8 cellular contexts compared by ENCODE assay signal in the genomic region with DNA sequence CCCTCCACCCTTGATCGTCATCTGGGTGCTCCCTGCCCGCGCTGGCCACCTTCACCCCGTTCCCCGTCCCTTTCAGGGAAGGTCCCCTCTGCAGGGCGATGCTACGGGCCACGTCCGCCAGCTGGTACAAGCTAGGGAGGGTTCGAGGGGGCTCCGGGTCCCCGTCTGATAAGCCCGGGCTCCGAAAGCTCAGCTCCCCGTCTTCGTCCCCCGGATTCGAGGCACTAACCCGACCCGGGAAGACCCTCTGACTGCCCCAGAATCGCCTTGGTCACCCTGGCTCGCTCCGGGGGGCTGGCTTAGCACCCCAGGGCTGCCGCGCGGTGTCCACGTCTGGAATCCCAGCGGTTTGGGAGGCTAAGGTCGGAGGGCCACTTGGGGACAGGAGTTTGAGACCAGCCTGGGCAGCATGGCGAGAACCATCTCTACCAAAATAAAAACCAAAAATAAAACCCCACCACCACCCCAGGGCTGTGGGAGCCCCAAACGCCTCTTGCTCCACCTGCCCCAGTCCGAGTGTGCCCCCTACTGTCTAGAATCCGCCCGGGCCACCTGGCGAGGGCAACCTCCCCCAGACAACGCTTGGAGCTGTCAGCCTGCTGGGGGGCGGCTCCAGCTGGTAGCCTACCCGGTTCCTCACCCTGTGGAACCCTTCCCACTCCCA. TPM values are rescaled to one million over a fixed set of nuclear protein-coding genes. Genes with fewer than 3 reads are reported as not detected.
DNase-seq lines count a peak whose midpoint lies in the region; ATAC-seq and TF ChIP-seq lines count a peak whose summit lies in the region.

No MANE protein-coding gene starts in this region.

- TF ChIP-seq CTCF in VCaP (conservative IDR thresholded peaks at IDR 0.05) (peak; percentile 81), mammary epithelial cell (conservative IDR thresholded peaks at IDR 0.05 in 1 of 2, IDR thresholded peaks at IDR 0.05 in 1 of 2; ENCODE audit: extremely low read depth in 1 of 2, insufficient read depth in 1 of 2, low read depth in 1 of 2, low read length in 2 of 2) (peak; percentile 63 to 94)

- no TSS peak for BruUV-seq in mammary epithelial cell (replicated peaks; lab: Mats Ljungman, UMichigan)

- no peaks in the 10 kb centered on the region for H3K36me3 ChIP-seq in CD8-positive, alpha-beta memory T cell (ENCODE audit: insufficient read depth, low read length)
- H3K36me3 ChIP-seq in mammary epithelial cell (ENCODE audit: insufficient read depth, low read length): no peaks in the 10 kb centered on the region

- CTCF ChIA-PET in CD8-positive, alpha-beta memory T cell (lab: Charles Lee): interaction anchor here (0.6 to 5.7 kb wide), 20 partner anchors 9 to 370 kb away, joined by 3 to 49 read pairs (median 3); partner anchors contain the start of genes INPP5K, PRPF8, RILP and SCARF1
- CTCF ChIA-PET in mammary epithelial cell (lab: Charles Lee; ENCODE audit: low non-redundant PET): interaction anchor here (0.6 to 0.7 kb wide), 10 partner anchors 20 to 778 kb away, joined by 3 to 11 read pairs (median 5); partner anchors contain the start of gene RILP

- peaks cover 0 to 2% (median 0%) of the 10 kb centered on the region in 5 donors for H3K9me3 Mint-ChIP-seq in CD8-positive, alpha-beta memory T cell

- H3K79me2 ChIP-seq in mammary epithelial cell (ENCODE audit: insufficient read depth, low read length): no peaks in the 10 kb centered on the region

- ATAC-seq in GM18873 (IDR thresholded peaks at IDR 0.05; ENCODE audit: low FRiP score, unreplicated experiment) (no peak), GM18867 (IDR thresholded peaks at IDR 0.05; ENCODE audit: unreplicated experiment) (no peak)

- peaks cover 17% of the 10 kb centered on the region for H3K4me1 ChIP-seq in CD8-positive, alpha-beta memory T cell (ENCODE audit: insufficient read depth, low read length)
- H3K4me1 ChIP-seq in mammary epithelial cell (ENCODE audit: insufficient read depth, low read length): peaks cover 15% of the 10 kb centered on the region

- no peaks in the 10 kb centered on the region for H4K20me1 ChIP-seq in mammary epithelial cell (ENCODE audit: insufficient read depth, low read length)

- no peaks in the 10 kb centered on the region for H3K9me3 ChIP-seq in CD8-positive, alpha-beta memory T cell (ENCODE audit: low read length)
- H3K9me3 ChIP-seq in mammary epithelial cell (replicated peaks; ENCODE audit: insufficient read depth, low read length): no peaks in the 10 kb centered on the region

- H3K4me1 Mint-ChIP-seq in CD8-positive, alpha-beta memory T cell: peaks cover 10 to 24% (median 11%) of the 10 kb centered on the region in 3 donors

- DNase-seq in CD8-positive, alpha-beta memory T cell: peak; percentile 58 to 84 (median 62)
- peak; percentile 67 for DNase-seq in Jurkat, Clone E6-1 (ENCODE audit: low read depth, low spot score)
- peak; percentile 54 for DNase-seq in mammary epithelial cell
- DNase-seq in stimulated activated CD4-positive, alpha-beta T cell treated with anti-CD3 and anti-CD28 coated beads, Interleukin-4, amount 100 ng/mL, for 24 hours: peak; percentile 84

- peak overlapping the region; percentile 77 for H3K4me3 ChIP-seq in CD8-positive, alpha-beta memory T cell (ENCODE audit: low read length)
- peak overlapping the region; percentile 71 for H3K4me3 ChIP-seq in Jurkat, Clone E6-1 (ENCODE audit: low read length)
- H3K4me3 ChIP-seq in mammary epithelial cell (replicated peaks in 1 of 3; ENCODE audit: insufficient read depth in 1 of 3, low read depth in 2 of 3, low read length in 3 of 3): peak overlapping the region; percentile 36 to 73 (median 72)

- peak overlapping the region; percentile 69 to 93 (median 87) for H3K4me3 Mint-ChIP-seq in CD8-positive, alpha-beta memory T cell

- peaks cover 0 to 4% of the 10 kb centered on the region in 2 donors for H3K27me3 Mint-ChIP-seq in CD8-positive, alpha-beta memory T cell

- H3K4me2 ChIP-seq in mammary epithelial cell (ENCODE audit: insufficient read depth, low read depth, low read length): peak overlapping the region; percentile 96

- intact Hi-C loops in mammary epithelial cell (cut with micrococcal nuclease): loop anchor here (1.0 to 5.0 kb wide), 5 partner anchors 55 to 370 kb away; partner anchors contain the start of genes INPP5K and TRARG1

- dilution Hi-C loops in mammary epithelial cell (cut with HindIII; ENCODE audit: low sequenced_read_pairs): loop anchor here (5.0 to 10.0 kb wide), 4 partner anchors 47 to 135 kb away; partner anchors contain the start of genes MYO1C and TLCD2

- H3K36me3 Mint-ChIP-seq in CD8-positive, alpha-beta memory T cell: peaks cover 0 to 7% (median 2%) of the 10 kb centered on the region in 3 donors

- peak overlapping the region; percentile 69 for H3K27ac ChIP-seq in CD8-positive, alpha-beta memory T cell (ENCODE audit: low read depth, low read length)
- H3K27ac ChIP-seq in VCaP (peak overlapping the region; percentile 93), mammary epithelial cell (ENCODE audit: insufficient read depth, low read depth, low read length) (no peak overlapping the region), layer of hippocampus (ENCODE audit: low read depth, low read length) (peak overlapping the region; percentile 98)

- WGBS in mammary epithelial cell (ENCODE audit: low coverage, missing lambda C conversion rate): 3% methylated on average over 8 of the region's 38 CpGs

- peak overlapping the region; percentile 78 for H2AFZ ChIP-seq in mammary epithelial cell (ENCODE audit: low read depth, low read length)

- in situ Hi-C loops in mammary epithelial cell (cut with MboI; ENCODE audit: low sequenced_read_pairs in 2 of 2): loop anchor here (5.0 to 25.0 kb wide), 4 partner anchors 52 to 367 kb away; partner anchors contain the start of gene BHLHA9 (in 1 of the 2)

- POLR2A ChIA-PET in CD8-positive, alpha-beta memory T cell (lab: Charles Lee): interaction anchor here (0.6 to 2.3 kb wide), 8 partner anchors 10 to 264 kb away, joined by 3 to 20 read pairs (median 5); partner anchors contain the start of genes INPP5K, RILP and SCARF1

- peak overlapping the region in 7 of 8 donors; percentile 54 to 91 (median 81) for H3K27ac Mint-ChIP-seq in CD8-positive, alpha-beta memory T cell

- H3K9ac ChIP-seq in mammary epithelial cell (ENCODE audit: insufficient read depth, low read length): peak overlapping the region; percentile 62

- H3K27me3 ChIP-seq in CD8-positive, alpha-beta memory T cell (ENCODE audit: insufficient read depth, low read length, poor library complexity, severe bottlenecking): no peaks in the 10 kb centered on the region
- H3K27me3 ChIP-seq in mammary epithelial cell (ENCODE audit: insufficient read depth, low read length) (no peaks in the 10 kb centered on the region), layer of hippocampus (ENCODE audit: control insufficient read depth, insufficient read depth, low read length) (no peaks in the 10 kb centered on the region)

RNA-seq across cellular contexts. Expression of gene SLC43A2, which starts 1.1 kb away (rescaled TPM):
- 10 to 100 TPM in 1 of 2 experiments, 1 to 10 TPM in 1; 9.0 to 10.2 TPM for total RNA-seq in CD8-positive, alpha-beta memory T cell
- 1.6 TPM for polyA plus RNA-seq in CD8-positive, alpha-beta memory T cell
- polyA plus RNA-seq in Jurkat, Clone E6-1 (2012; ENCODE audit: insufficient read depth, insufficient read length): 5.2 TPM
- total RNA-seq in mammary epithelial cell: 10 to 100 TPM; 11.5 to 34.3 TPM
- 13.0 TPM for polyA plus RNA-seq in mammary epithelial cell
- polyA minus RNA-seq in mammary epithelial cell: 12.4 TPM

RNA-seq across cellular contexts. Expression of gene SCARF1, which starts 15.8 kb away (rescaled TPM):
- total RNA-seq in CD8-positive, alpha-beta memory T cell: under 1 TPM; 0.71 to 0.94 TPM
- 0.39 TPM for polyA plus RNA-seq in CD8-positive, alpha-beta memory T cell
- not detected for polyA plus RNA-seq in Jurkat, Clone E6-1 (2012; ENCODE audit: insufficient read depth, insufficient read length)
- under 1 TPM; 0.28 to 0.83 TPM for total RNA-seq in mammary epithelial cell
- polyA plus RNA-seq in mammary epithelial cell: 0.07 TPM
- 0.41 TPM for polyA minus RNA-seq in mammary epithelial cell

RNA-seq across cellular contexts. Expression of gene RILP, which starts 19.9 kb away (rescaled TPM):
- 1 to 10 TPM; 2.1 to 3.0 TPM for total RNA-seq in CD8-positive, alpha-beta memory T cell
- polyA plus RNA-seq in CD8-positive, alpha-beta memory T cell: 3.7 TPM
- polyA plus RNA-seq in Jurkat, Clone E6-1 (2012; ENCODE audit: insufficient read depth, insufficient read length): 9.7 TPM
- 1 to 10 TPM; 5.1 to 7.8 TPM for total RNA-seq in mammary epithelial cell
- 3.1 TPM for polyA plus RNA-seq in mammary epithelial cell
- not detected for polyA minus RNA-seq in mammary epithelial cell

RNA-seq across cellular contexts. Expression of gene PRPF8, which starts 54.9 kb away (rescaled TPM):
- total RNA-seq in CD8-positive, alpha-beta memory T cell: 100 to 1,000 TPM; 430 to 447 TPM
- polyA plus RNA-seq in CD8-positive, alpha-beta memory T cell: 209 TPM
- polyA plus RNA-seq in Jurkat, Clone E6-1 (2012; ENCODE audit: insufficient read depth, insufficient read length): 317 TPM
- total RNA-seq in mammary epithelial cell: 100 to 1,000 TPM; 114 to 243 TPM
- polyA plus RNA-seq in mammary epithelial cell: 132 TPM
- polyA minus RNA-seq in mammary epithelial cell: 482 TPM
